Comparison of ENCODE assay signal across 16 cellular contexts in genomic region chr1:172642970-172643369, GRCh38. TPM values are rescaled to one million over a fixed set of nuclear protein-coding genes. Genes with fewer than 3 reads are reported as not detected.
DNase-seq lines count a peak whose midpoint lies in the region; ATAC-seq, FAIRE-seq and TF ChIP-seq lines count a peak whose summit lies in the region.
"Had no signal": no experiment of that assay in that cellular context is flagged by ENCODE, and none has a peak within 500 bp of the region (broad histone marks: within the 10 kb centered on the region; RNA-seq: fewer than 3 reads in every experiment).

No MANE protein-coding gene starts in this region.

- ATAC-seq in activated T-cell treated with anti-CD3 and anti-CD28 coated beads, Interleukin-2, amount 50 U/mL, for 4 hours, result no peak
- ATAC-seq in GM21717 (IDR thresholded peaks at IDR 0.05; ENCODE audit: unreplicated experiment), result no peak
- ATAC-seq: left cardiac atrium had no signal

- H3K4me2 ChIP-seq in Loucy (ENCODE audit: low read depth, low read length, poor library complexity, severe bottlenecking), result peak overlapping the region; percentile 80
- H3K4me2 ChIP-seq in osteoblast (ENCODE audit: insufficient read depth, low read length), result no peak overlapping the region

- no peak overlapping the region for H2AFZ ChIP-seq in Loucy (ENCODE audit: low read length)
- H2AFZ ChIP-seq in osteoblast (ENCODE audit: low read length), result peak overlapping the region; percentile 20

- peaks cover 96% of the 10 kb centered on the region for H3K4me1 Mint-ChIP-seq in activated T-cell treated with anti-CD3 and anti-CD28 coated beads, Interleukin-2, amount 50 U/mL, for 4 hours (ENCODE audit: low read depth)
- peaks cover 99% of the 10 kb centered on the region for H3K4me1 Mint-ChIP-seq in activated naive CD8-positive, alpha-beta T cell (ENCODE audit: low read depth)

- H3K4me1 ChIP-seq in Loucy (ENCODE audit: insufficient read depth, low read length, poor library complexity, severe bottlenecking) (peaks cover 87% of the 10 kb centered on the region), osteoblast (ENCODE audit: insufficient read depth, low read length) (peaks cover 41% of the 10 kb centered on the region)
- H3K4me1 ChIP-seq: uterus had no signal

- H3K27me3 ChIP-seq in Loucy (ENCODE audit: insufficient read depth, low read length, poor library complexity, severe bottlenecking), result no peaks in the 10 kb centered on the region
- H3K27me3 ChIP-seq in osteoblast (ENCODE audit: insufficient read depth, low read length), result no peaks in the 10 kb centered on the region
- H3K27me3 ChIP-seq: spleen, uterus had no signal

- no peaks in the 10 kb centered on the region for H3K9me3 Mint-ChIP-seq in activated T-cell treated with anti-CD3 and anti-CD28 coated beads, Interleukin-2, amount 50 U/mL, for 4 hours
- no peaks in the 10 kb centered on the region for H3K9me3 Mint-ChIP-seq in activated naive CD8-positive, alpha-beta T cell (ENCODE audit: low read depth)

- FAIRE-seq in D721Med (lab: Jason Lieb, UNC), result no peak

- H3K9me2 ChIP-seq in Loucy (replicated peaks; ENCODE audit: low read depth, low read length), result no peaks in the 10 kb centered on the region

- H3K79me2 ChIP-seq in Loucy (ENCODE audit: insufficient read depth, low read length) (no peaks in the 10 kb centered on the region), osteoblast (ENCODE audit: insufficient read depth, low read length) (no peaks in the 10 kb centered on the region)

- H3F3A ChIP-seq in Loucy (ENCODE audit: low read depth), result peaks cover 13% of the 10 kb centered on the region; the same call in 1 of the 2 replicates

- no peak overlapping the region for H3K9ac ChIP-seq in Loucy (ENCODE audit: low read depth, low read length, poor library complexity, severe bottlenecking)
- H3K9ac ChIP-seq: KMS-11 had no signal

- H3K9me3 ChIP-seq in Loucy (ENCODE audit: insufficient read depth, low read depth, low read length), result no peaks in the 10 kb centered on the region
- H3K9me3 ChIP-seq in osteoblast (ENCODE audit: low read depth, low read length), result no peaks in the 10 kb centered on the region
- H3K9me3 ChIP-seq: spleen, uterus had no signal

- no peaks in the 10 kb centered on the region for H3K36me3 Mint-ChIP-seq in activated T-cell treated with anti-CD3 and anti-CD28 coated beads, Interleukin-2, amount 50 U/mL, for 4 hours (ENCODE audit: insufficient read depth)
- no peaks in the 10 kb centered on the region for H3K36me3 Mint-ChIP-seq in activated naive CD8-positive, alpha-beta T cell

- no peak overlapping the region for H3K27ac ChIP-seq in osteoblast (ENCODE audit: low read depth, low read length)
- H3K27ac ChIP-seq: KMS-11, uterus had no signal

- peak overlapping the region; percentile 9 for H3K4me3 Mint-ChIP-seq in activated T-cell treated with anti-CD3 and anti-CD28 coated beads, Interleukin-2, amount 50 U/mL, for 4 hours
- H3K4me3 Mint-ChIP-seq in activated naive CD8-positive, alpha-beta T cell, result peak overlapping the region; percentile 43

- no peaks in the 10 kb centered on the region for H3K27me3 Mint-ChIP-seq in activated T-cell treated with anti-CD3 and anti-CD28 coated beads, Interleukin-2, amount 50 U/mL, for 4 hours (ENCODE audit: low read depth)
- H3K27me3 Mint-ChIP-seq in activated naive CD8-positive, alpha-beta T cell, result peaks cover 2% of the 10 kb centered on the region

- peak overlapping the region; percentile 61 for H3K4me3 ChIP-seq in Loucy (ENCODE audit: low read length, poor library complexity, severe bottlenecking)
- no peak overlapping the region for H3K4me3 ChIP-seq in osteoblast (ENCODE audit: insufficient read depth, low read length)
- H3K4me3 ChIP-seq: spleen, uterus had no signal

- H3K27ac Mint-ChIP-seq in activated naive CD8-positive, alpha-beta T cell, result peak overlapping the region; percentile 46

- DNase-seq in activated T-cell treated with anti-CD3 and anti-CD28 coated beads, Interleukin-2, amount 50 U/mL, for 4 hours, result no peak
- DNase-seq in activated T-cell treated with anti-CD3 and anti-CD28 coated beads for 4 hours (no peak), osteoblast (ENCODE audit: insufficient read length, low spot score, missing footprints) (no peak), occipital lobe (lab: John Stamatoyannopoulos, UW) (no peak), D721Med (ENCODE audit: insufficient read length, low spot score) (no peak)
- DNase-seq: activated CD4-positive, CD25-positive, alpha-beta regulatory T cell treated with anti-CD3 and anti-CD28 coated beads, Interleukin-2, amount 50 U/mL, for 72 hours; activated naive CD4-positive, alpha-beta T cell treated with anti-CD3 and anti-CD28 coated beads, Interleukin-2, amount 50 U/mL, for 16 hours; cortex of kidney; foreskin melanocyte; left cardiac atrium; spleen; uterus had no signal

- no peak for TF ChIP-seq CTCF in Loucy (conservative IDR thresholded peaks at IDR 0.05; ENCODE audit: low read length)
- TF ChIP-seq CTCF in osteoblast (IDR thresholded peaks at IDR 0.05; ENCODE audit: extremely low read depth, low read depth, low read length), result no peak
- TF ChIP-seq CTCF in D721Med (IDR thresholded peaks at IDR 0.05; ENCODE audit: insufficient read depth, missing control alignments), result no peak

- H3K36me3 ChIP-seq in Loucy (ENCODE audit: insufficient read depth, low read length) (no peaks in the 10 kb centered on the region), osteoblast (ENCODE audit: insufficient read depth, low read length) (no peaks in the 10 kb centered on the region)
- H3K36me3 ChIP-seq: spleen, uterus had no signal

- H4K20me1 ChIP-seq in Loucy (ENCODE audit: insufficient read depth, low read length, poor library complexity, severe bottlenecking) (no peaks in the 10 kb centered on the region), osteoblast (ENCODE audit: insufficient read depth, low read length) (no peaks in the 10 kb centered on the region)

RNA-seq across cellular contexts. Expression of gene FASLG, which starts 15.9 kb away (rescaled TPM):
- total RNA-seq in activated T-cell treated with anti-CD3 and anti-CD28 coated beads, Interleukin-2, amount 50 U/mL, for 4 hours, result 10 to 100 TPM; 30.3 to 51.8 (median 47.4) TPM
- total RNA-seq in osteoblast (not detected in 2 replicates), occipital lobe (not detected)

Comparison
In these comparisons a context has a peak if more than half of its experiments do, and no peak if none do; other contexts are left out.
1. RNA of gene FASLG, which starts 15.9 kb away (total RNA-seq): 30.3 to 51.8 TPM in activated T-cell treated with anti-CD3 and anti-CD28 coated beads, Interleukin-2, amount 50 U/mL, for 4 hours; not detected in osteoblast and not detected in occipital lobe (single experiment); every median in the first group is over 10 times any median in the second.